11 cellular contexts compared by ENCODE assay signal in the genomic region with DNA sequence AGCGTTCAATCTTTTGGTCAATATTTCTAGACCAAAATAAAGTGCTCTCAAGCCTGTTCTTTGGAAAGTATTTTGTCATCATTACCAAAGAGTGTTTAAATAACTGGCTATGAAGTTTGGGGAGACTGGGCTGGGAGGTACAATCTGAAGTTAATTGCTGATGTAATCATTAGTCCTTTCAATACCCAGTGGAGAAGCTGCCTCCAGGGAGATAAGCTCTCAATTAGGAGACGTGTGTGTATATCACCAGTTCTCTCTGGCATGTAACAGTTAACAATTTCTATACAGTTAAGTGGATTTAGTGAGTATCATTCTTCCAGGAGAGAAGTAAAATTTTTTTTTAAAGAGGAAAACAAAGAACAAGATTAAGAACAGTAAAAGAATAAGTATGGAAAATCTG. TPM values are rescaled to one million over a fixed set of nuclear protein-coding genes. Genes with fewer than 3 reads are reported as not detected.
DNase-seq lines count a peak whose midpoint lies in the region; ATAC-seq and TF ChIP-seq lines count a peak whose summit lies in the region.
"Had no signal": no experiment of that assay in that cellular context is flagged by ENCODE, and none has a peak within 500 bp of the region (broad histone marks: within the 10 kb centered on the region; RNA-seq: fewer than 3 reads in every experiment).

No MANE protein-coding gene starts in this region.

- H3K9ac ChIP-seq in iPS-18a (ENCODE audit: low read length) = peak overlapping the region; percentile 8

- CTCF ChIA-PET in Caco-2 (lab: Charles Lee) = no interaction called here

- ATAC-seq in body of pancreas (no peak), GM21423 (IDR thresholded peaks at IDR 0.05; ENCODE audit: unreplicated experiment) (no peak)

- TF ChIP-seq CTCF in Caco-2 (IDR thresholded peaks at IDR 0.05; ENCODE audit: insufficient read depth in 1 of 2, low read depth in 1 of 2, low read length in 1 of 2, severe bottlenecking in 1 of 2, unreplicated experiment in 1 of 2) (no peak), body of pancreas (IDR thresholded peaks at IDR 0.05) (no peak), sigmoid colon (IDR thresholded peaks at IDR 0.05) (no peak)

- no peak overlapping the region for H3K4me3 Mint-ChIP-seq in Caco-2 (ENCODE audit: unreplicated experiment)
- H3K4me3 Mint-ChIP-seq: activated naive CD4-positive, alpha-beta T cell treated with anti-CD3 and anti-CD28 coated beads, Interleukin-2, amount 50 U/mL, for 24 hours; CD8-positive, alpha-beta memory T cell had no signal

- H3K27me3 ChIP-seq in Caco-2 (replicated peaks; ENCODE audit: control insufficient read depth, insufficient read depth, low read length) (no peaks in the 10 kb centered on the region), body of pancreas (peaks cover 0 to 6% of the 10 kb centered on the region in 2 donors), iPS-18a (ENCODE audit: control insufficient read depth, insufficient read depth, low read length) (peaks cover 35% of the 10 kb centered on the region), sigmoid colon (no peaks in the 10 kb centered on the region)

- TF ChIP-seq EP300 in sigmoid colon (IDR thresholded peaks at IDR 0.05) = no peak

- H3K9me3 ChIP-seq in Caco-2 = no peaks in the 10 kb centered on the region
- no peaks in the 10 kb centered on the region for H3K9me3 ChIP-seq in body of pancreas
- H3K9me3 ChIP-seq in iPS-18a (ENCODE audit: control insufficient read depth, low read depth, low read length) = no peaks in the 10 kb centered on the region
- H3K9me3 ChIP-seq in sigmoid colon = no peaks in the 10 kb centered on the region

- no peaks in the 10 kb centered on the region for H3K36me3 ChIP-seq in Caco-2 (ENCODE audit: control insufficient read depth, insufficient read depth, low read length)
- no peaks in the 10 kb centered on the region for H3K36me3 ChIP-seq in body of pancreas (replicated peaks in 1 of 2; ENCODE audit: insufficient read depth in 1 of 2, low read depth in 2 of 2)
- peaks cover under 1% of the 10 kb centered on the region for H3K36me3 ChIP-seq in iPS-18a (ENCODE audit: control insufficient read depth, low read depth, low read length)
- H3K36me3 ChIP-seq in sigmoid colon = no peaks in the 10 kb centered on the region

- intact Hi-C loops in Caco-2 (cut with micrococcal nuclease; ENCODE audit: unreplicated experiment) (no loop called here), body of pancreas (cut with DNase I) (no loop called here), sigmoid colon (cut with DNase I) (loop anchor here (1.0 to 5.0 kb wide), 3 partner anchors 68 to 107 kb away; no protein-coding TSS in a partner anchor)

- H3K27ac Mint-ChIP-seq in Caco-2 (ENCODE audit: unreplicated experiment) = peak overlapping the region; percentile 45
- H3K27ac Mint-ChIP-seq: activated naive CD4-positive, alpha-beta T cell treated with anti-CD3 and anti-CD28 coated beads, Interleukin-2, amount 50 U/mL, for 24 hours; CD8-positive, alpha-beta memory T cell had no signal

- POLR2A ChIA-PET in Caco-2 (lab: Charles Lee) = no interaction called here

- H3K4me3 ChIP-seq in Caco-2 (ENCODE audit: low read depth, low read length) (no peak overlapping the region), body of pancreas (no peak overlapping the region), iPS-18a (ENCODE audit: low read length) (peak overlapping the region; percentile 85), sigmoid colon (peak overlapping the region; percentile 83 to 99 (median 95))

- peaks cover 29% of the 10 kb centered on the region for H3K4me1 Mint-ChIP-seq in Caco-2 (ENCODE audit: low read depth, unreplicated experiment)

- H3K4me1 ChIP-seq in Caco-2 (peaks cover 29% of the 10 kb centered on the region), body of pancreas (peaks cover 67% of the 10 kb centered on the region), iPS-18a (ENCODE audit: control insufficient read depth, low read depth, low read length) (peaks cover 16% of the 10 kb centered on the region), sigmoid colon (peaks cover 0 to 63% (median 62%) of the 10 kb centered on the region in 4 donors)

- 11 to 18% methylated on average over 2 of the region's 2 CpGs for WGBS in body of pancreas, 2 donors
- 50 to 65% methylated on average over 2 of the region's 2 CpGs for WGBS in sigmoid colon, 2 donors

- BruUV-seq in Caco-2 (replicated peaks; lab: Mats Ljungman, UMichigan) = no TSS peak

- H3K27ac ChIP-seq in body of pancreas (peak overlapping the region in 3 of 4 donors; percentile 77 to 82 (median 77)), iPS-18a (ENCODE audit: low read length) (no peak overlapping the region), sigmoid colon (peak overlapping the region; percentile 98 to 100 (median 99))

- H3K36me3 Mint-ChIP-seq in Caco-2 (ENCODE audit: insufficient read depth, unreplicated experiment) = peaks cover 6% of the 10 kb centered on the region
- H3K36me3 Mint-ChIP-seq: activated naive CD4-positive, alpha-beta T cell treated with anti-CD3 and anti-CD28 coated beads, Interleukin-2, amount 50 U/mL, for 24 hours; CD8-positive, alpha-beta memory T cell had no signal

- H3K27me3 Mint-ChIP-seq in Caco-2 (ENCODE audit: insufficient read depth, unreplicated experiment) = no peaks in the 10 kb centered on the region

- H3K9me3 Mint-ChIP-seq in Caco-2 (ENCODE audit: unreplicated experiment) = peaks cover 12% of the 10 kb centered on the region
- H3K9me3 Mint-ChIP-seq: activated naive CD4-positive, alpha-beta T cell treated with anti-CD3 and anti-CD28 coated beads, Interleukin-2, amount 50 U/mL, for 24 hours had no signal

- no peak for DNase-seq in Caco-2
- DNase-seq in body of pancreas = no peak
- DNase-seq in sigmoid colon = no peak
- DNase-seq in NCI-H1092 treated with DMSO at 0.1 percent for 48 hours (lab: John Stamatoyannopoulos, UW) = no peak
- DNase-seq in activated T-cell treated with anti-CD3 and anti-CD28 coated beads for 4 hours = no peak
- no peak for DNase-seq in stimulated activated CD8-positive, alpha-beta memory T cell treated with anti-CD3 and anti-CD28 coated beads, Interleukin-4, amount 100 ng/mL, for 48 hours
- DNase-seq: CD8-positive, alpha-beta memory T cell; NCI-H226 had no signal

- TF ChIP-seq POLR2A in body of pancreas (IDR thresholded peaks at IDR 0.05) (no peak), sigmoid colon (IDR thresholded peaks at IDR 0.05) (no peak)

RNA-seq across cellular contexts. Expression of a gene that starts 1.4 kb away (rescaled TPM):
- total RNA-seq in Caco-2 (2022) = 4.5 and 4.8 TPM in 2 replicates
- 100 to 1,000 TPM in 1 of 2 donors, 10 to 100 TPM in 1; 80.4 to 253 TPM for total RNA-seq in body of pancreas
- total RNA-seq in sigmoid colon = 100 to 1,000 TPM; 235 to 598 (median 350) TPM
- polyA plus RNA-seq in sigmoid colon = 10 to 100 TPM in 2 of 3 donors, 1 to 10 TPM in 1; 9.2 to 60.5 (median 10.8) TPM
- total RNA-seq: CD8-positive, alpha-beta memory T cell had no signal
- polyA plus RNA-seq: CD8-positive, alpha-beta memory T cell had no signal

RNA-seq across cellular contexts. Expression of a gene that starts 1.5 kb away (rescaled TPM):
- total RNA-seq in Caco-2 (2022) (17.1 and 19.2 TPM in 2 replicates), body of pancreas (100 to 1,000 TPM in 1 of 2 donors, 10 to 100 TPM in 1; 69.3 to 230 TPM), sigmoid colon (1,000 to 10,000 TPM in 1 of 4 donors, 100 to 1,000 TPM in 3; 306 to 1,039 (median 489) TPM)
- 10 to 100 TPM; 24.0 to 83.5 (median 25.2) TPM for polyA plus RNA-seq in sigmoid colon
- total RNA-seq: CD8-positive, alpha-beta memory T cell had no signal
- polyA plus RNA-seq: CD8-positive, alpha-beta memory T cell had no signal

Comparison
In these comparisons a context has a peak if more than half of its experiments do, and no peak if none do; other contexts are left out.
1. H3K4me3 ChIP-seq: peak in iPS-18a (single experiment) and sigmoid colon (4 of 4); none in Caco-2 (single experiment) and body of pancreas (0 of 2).
2. RNA of a gene that starts 1.4 kb away (total RNA-seq): 235 to 598 TPM in sigmoid colon and 80.4 to 253 TPM in body of pancreas; 4.5 to 4.8 TPM in Caco-2; every median in the first group is over 10 times any median in the second.